ENCODE assay signal across 17 cellular contexts in the genomic region with DNA sequence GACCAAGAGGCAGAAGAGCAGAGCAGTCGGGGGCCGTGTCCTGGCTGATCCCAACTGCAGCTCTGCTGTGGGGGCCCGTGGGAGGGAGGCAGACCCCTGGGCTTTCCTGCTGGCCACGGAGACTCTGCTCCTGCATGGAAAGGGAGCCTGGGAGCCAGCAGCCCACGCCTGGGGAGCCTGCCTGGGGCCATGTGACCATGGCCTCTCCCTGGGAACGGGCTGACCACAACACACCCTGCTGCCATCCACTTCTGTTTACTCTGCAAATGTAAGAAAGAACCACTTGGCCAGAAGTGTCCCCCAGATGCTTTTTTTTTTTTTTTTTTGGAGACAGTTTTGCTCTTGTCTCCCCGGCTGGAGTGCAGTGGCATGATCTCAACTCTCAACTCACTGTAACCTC. TPM values are rescaled to one million over a fixed set of nuclear protein-coding genes. Genes with fewer than 3 reads are reported as not detected.
"Had no signal": no experiment of that assay in that cellular context is flagged by ENCODE, and none has a peak within 500 bp of the region (broad histone marks: within the 10 kb centered on the region; RNA-seq: fewer than 3 reads in every experiment).

No MANE protein-coding gene starts in this region.

- H3K9me3 ChIP-seq: adrenal gland, body of pancreas, transverse colon had no signal

- H3K27ac Mint-ChIP-seq: activated naive CD4-positive, alpha-beta T cell treated with anti-CD3 and anti-CD28 coated beads, Interleukin-2, amount 10 ng/mL, durations not matched to agents 7 days and 5 days; activated T-helper 2 cell treated with anti-CD3 and anti-CD28 coated beads, Interferon-gamma antibody, Interleukin-2, Interleukin-4, amounts not matched to agents 10 μg/mL and 5 μg/mL and 100 μg/mL, durations not matched to agents 14 hours and 24 hours and 36 hours; dendritic cell treated with granulocyte-macrophage colony-stimulating factor and Interleukin-4, amounts not matched to agents 40 ng/mL and 50 ng/mL, for 4 days; T-helper 17 cell had no signal

- H3K4me3 ChIP-seq: adrenal gland, body of pancreas, transverse colon had no signal

- ATAC-seq: body of pancreas; esophagus mucosa; left cardiac atrium; naive thymus-derived CD4-positive, alpha-beta T cell; sciatic nerve; T-helper 17 cell had no signal

- DNase-seq: activated CD4-positive, alpha-beta T cell treated with anti-CD3 and anti-CD28 coated beads, Interleukin-2, amount 50 U/mL, for 1 hour; activated naive CD4-positive, alpha-beta T cell treated with anti-CD3 and anti-CD28 coated beads, Interleukin-2, amount 10 ng/mL, durations not matched to agents 7 days and 5 days; adrenal gland; body of pancreas; hypothalamus; left cardiac atrium; naive thymus-derived CD4-positive, alpha-beta T cell; stimulated activated CD4-positive, alpha-beta T cell treated with anti-CD3 and anti-CD28 coated beads, Interleukin-2, amount 100 ng/mL, for 24 hours; stimulated activated naive CD4-positive, alpha-beta T cell; T-helper 17 cell; transverse colon had no signal

- H3K27ac ChIP-seq: adrenal gland, body of pancreas, transverse colon had no signal

- H3K9me3 Mint-ChIP-seq: activated naive CD4-positive, alpha-beta T cell treated with anti-CD3 and anti-CD28 coated beads, Interleukin-2, amount 10 ng/mL, durations not matched to agents 7 days and 5 days; activated T-helper 2 cell treated with anti-CD3 and anti-CD28 coated beads, Interferon-gamma antibody, Interleukin-2, Interleukin-4, amounts not matched to agents 10 μg/mL and 5 μg/mL and 100 μg/mL, durations not matched to agents 14 hours and 24 hours and 36 hours; dendritic cell treated with granulocyte-macrophage colony-stimulating factor and Interleukin-4, amounts not matched to agents 40 ng/mL and 50 ng/mL, for 4 days; naive thymus-derived CD4-positive, alpha-beta T cell had no signal

- H3K4me3 Mint-ChIP-seq: dendritic cell treated with granulocyte-macrophage colony-stimulating factor and Interleukin-4, amounts not matched to agents 40 ng/mL and 50 ng/mL, for 4 days; T-helper 17 cell had no signal

- H3K27me3 Mint-ChIP-seq: activated naive CD4-positive, alpha-beta T cell treated with anti-CD3 and anti-CD28 coated beads, Interleukin-2, amount 10 ng/mL, durations not matched to agents 7 days and 5 days; naive thymus-derived CD4-positive, alpha-beta T cell; T-helper 17 cell had no signal

- H3K27me3 ChIP-seq: adrenal gland, body of pancreas, transverse colon had no signal

RNA-seq across cellular contexts. Expression of gene TEDC2, which starts 2.0 kb away (rescaled TPM):
- total RNA-seq: body of pancreas, mononuclear cell had no signal

RNA-seq across cellular contexts. Expression of gene NTN3, which starts 13.2 kb away (rescaled TPM):
- total RNA-seq: activated T-helper 2 cell treated with anti-CD3 and anti-CD28 coated beads, Interferon-gamma antibody, Interleukin-2, Interleukin-4, amounts not matched to agents 10 μg/mL and 5 μg/mL and 100 μg/mL, durations not matched to agents 14 hours and 24 hours and 36 hours; body of pancreas; mononuclear cell; naive thymus-derived CD4-positive, alpha-beta T cell; pulmonary artery endothelial cell; T-helper 17 cell; transverse colon had no signal
- polyA plus RNA-seq: naive thymus-derived CD4-positive, alpha-beta T cell had no signal
